Comparison of ENCODE assay signal across 11 cellular contexts in genomic region chr9:113154471-113154870, GRCh38. TPM values are rescaled to one million over a fixed set of nuclear protein-coding genes. Genes with fewer than 3 reads are reported as not detected.
DNase-seq lines count a peak whose midpoint lies in the region; ATAC-seq and TF ChIP-seq lines count a peak whose summit lies in the region.
"Had no signal": no experiment of that assay in that cellular context is flagged by ENCODE, and none has a peak within 500 bp of the region (broad histone marks: within the 10 kb centered on the region; RNA-seq: fewer than 3 reads in every experiment).

No MANE protein-coding gene starts in this region.

- DNase-seq in Ammon's horn (ENCODE audit: low spot score) (peak; percentile 65), NCI-H82 (lab: John Stamatoyannopoulos, UW) (peak; percentile 88), dorsolateral prefrontal cortex (peak in 8 of 10 donors; percentile 49 to 84 (median 67)), neural crest cell (ENCODE audit: low read depth, low spot score) (no peak), NCI-H69 (lab: John Stamatoyannopoulos, UW) (no peak), cortex of kidney (lab: John Stamatoyannopoulos, UW) (no peak)
- DNase-seq in activated CD4-positive, alpha-beta T cell treated with anti-CD3 and anti-CD28 coated beads, Interleukin-2, amount 50 U/mL, for 1 hour: no peak
- DNase-seq: activated T-cell treated with anti-CD3 and anti-CD28 coated beads, Interleukin-2, amount 50 U/mL, for 48 hours; NCI-H1048 had no signal

- H3K4me1 Mint-ChIP-seq in neural crest cell: peaks cover 7% of the 10 kb centered on the region

- H3K27ac Mint-ChIP-seq in neural crest cell (ENCODE audit: unreplicated experiment): no peak overlapping the region

- peak overlapping the region; percentile 3 to 100 (median 97) for H3K27ac ChIP-seq in dorsolateral prefrontal cortex

- H3K9me3 Mint-ChIP-seq in neural crest cell: no peaks in the 10 kb centered on the region

- peak overlapping the region; percentile 8 to 100 (median 96) for H3K4me3 ChIP-seq in dorsolateral prefrontal cortex

- H3K27me3 ChIP-seq in dorsolateral prefrontal cortex: no peaks in the 10 kb centered on the region

- peak overlapping the region; percentile 47 for H3K4me3 Mint-ChIP-seq in neural crest cell

- ATAC-seq in HG03432 (IDR thresholded peaks at IDR 0.05; ENCODE audit: unreplicated experiment): no peak
- ATAC-seq: SK-N-SH treated with all-trans-retinoic acid at 6 μM for 48 hours had no signal

- peaks cover 5% of the 10 kb centered on the region for H3K36me3 Mint-ChIP-seq in neural crest cell (ENCODE audit: low read depth)

- TF ChIP-seq CTCF in dorsolateral prefrontal cortex (IDR thresholded peaks at IDR 0.05 in 54 of 56, conservative IDR thresholded peaks at IDR 0.05 in 2 of 56; ENCODE audit: low read depth in 1 of 56, partially characterized antibody in 56 of 56) (no peak), neural crest cell (conservative IDR thresholded peaks at IDR 0.05) (no peak)

- intact Hi-C loops in dorsolateral prefrontal cortex (cut with DNase I): loop anchor here (5.0 to 10.0 kb wide), 2 partner anchors 120 to 123 kb away; partner anchors contain the start of genes CDC26 (in 2 of the 2) and PRPF4 (in 2 of the 2)

- peaks cover 7% of the 10 kb centered on the region for H3K27me3 Mint-ChIP-seq in neural crest cell (ENCODE audit: low read depth)

RNA-seq across cellular contexts. Expression of gene SLC31A2, which starts 3.7 kb away (rescaled TPM):
- total RNA-seq in dorsolateral prefrontal cortex: 100 to 1,000 TPM in 7 of 120 experiments, 10 to 100 TPM in 113; 10.6 to 211 (median 43.4) TPM
- total RNA-seq in neural crest cell: 3.0 and 3.6 TPM in 2 replicates

Comparison
In these comparisons a context has a peak if more than half of its experiments do, and no peak if none do; other contexts are left out.
1. DNase-seq: peak in Ammon's horn (single experiment), NCI-H82 (single experiment) and dorsolateral prefrontal cortex (8 of 10); none in neural crest cell (single experiment), NCI-H69 (single experiment), cortex of kidney (single experiment) and activated CD4-positive, alpha-beta T cell treated with anti-CD3 and anti-CD28 coated beads, Interleukin-2, amount 50 U/mL, for 1 hour (single experiment).